27 cellular contexts compared by ENCODE assay signal in the genomic region with DNA sequence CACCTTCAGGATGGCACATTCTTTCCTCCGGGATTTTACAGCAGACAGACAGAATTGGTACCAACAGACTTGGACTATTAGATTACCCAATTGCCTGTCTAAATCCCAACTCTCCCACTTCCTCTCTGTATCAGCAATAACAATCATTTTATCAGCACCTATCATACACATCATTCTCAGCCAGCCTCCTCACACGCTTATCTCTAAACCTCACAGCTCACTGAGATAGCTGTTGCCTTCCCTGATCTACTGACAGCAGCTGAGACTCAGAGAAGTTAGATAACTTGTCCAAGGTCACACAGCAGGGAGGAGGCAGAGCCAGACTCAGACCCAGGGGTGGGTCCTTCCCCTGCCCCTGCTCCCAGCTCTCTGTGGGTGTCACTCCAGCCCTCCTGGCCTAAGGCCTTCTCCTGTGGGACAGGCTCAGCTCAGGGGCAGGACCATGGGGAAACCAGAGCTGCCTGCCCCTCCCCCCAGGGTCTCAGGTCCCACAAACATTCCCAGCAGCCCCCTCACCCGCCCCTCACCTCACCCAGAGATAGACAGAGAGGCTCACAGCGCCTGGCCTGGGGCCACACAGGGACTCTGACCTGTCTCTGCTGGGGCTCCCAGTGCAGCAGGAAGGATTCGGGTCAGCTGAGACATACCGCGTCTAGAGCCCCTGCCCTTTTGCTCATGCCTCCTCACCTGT.
"Had no signal": no experiment of that assay in that cellular context is flagged by ENCODE, and none has a peak within 500 bp of the region (broad histone marks: within the 10 kb centered on the region; RNA-seq: fewer than 3 reads in every experiment).

No MANE protein-coding gene starts in this region.

- DNase-seq: activated CD4-positive, alpha-beta memory T cell treated with anti-CD3 and anti-CD28 coated beads for 36 hours; activated CD4-positive, alpha-beta T cell treated with anti-CD3 and anti-CD28 coated beads for 4 hours; activated gamma-delta T cell treated with Interleukin-2 at 50 U/mL for 16 hours; activated naive CD8-positive, alpha-beta T cell treated with anti-CD3 and anti-CD28 coated beads for 36 hours; activated T-cell treated with anti-CD3 and anti-CD28 coated beads for 4 hours; amygdala; gastrocnemius medialis; heart left ventricle; immature natural killer cell; left ventricle myocardium superior; naive B cell; ovary; stimulated activated CD4-positive, alpha-beta T cell treated with anti-CD3 and anti-CD28 coated beads, Interleukin-4, amount 100 ng/mL, for 24 hours; stomach; T-helper 2 cell; trophoblast cell had no signal

- H3K4me3 Mint-ChIP-seq: activated CD4-positive, alpha-beta memory T cell treated with anti-CD3 and anti-CD28 coated beads for 36 hours; activated naive CD8-positive, alpha-beta T cell treated with anti-CD3 and anti-CD28 coated beads for 36 hours; activated T-helper 1 cell treated with anti-CD3 and anti-CD28 coated beads, Interleukin-12 subunit alpha, Interleukin-12 subunit beta, Interleukin-2, Interleukin-4 antibody, amounts not matched to agents 30 ng/mL and 10 ng/mL and 1 ng/mL, durations not matched to agents 14 hours and 24 hours and 36 hours; central memory CD8-positive, alpha-beta T cell; immature natural killer cell; memory B cell; naive B cell; neural crest cell; stimulated activated effector memory CD8-positive, alpha-beta T cell treated with anti-CD3 and anti-CD28 coated beads, Interleukin-12 subunit alpha, Interleukin-12 subunit beta, amount 100 ng/mL, for 72 hours; WTC11 had no signal

- H3K4me3 ChIP-seq: body of pancreas, colonic mucosa, gastrocnemius medialis, heart left ventricle, mucosa of descending colon, ovary, smooth muscle cell, stomach had no signal

- H3K27me3 Mint-ChIP-seq: activated CD4-positive, alpha-beta memory T cell treated with anti-CD3 and anti-CD28 coated beads for 36 hours; activated naive CD8-positive, alpha-beta T cell treated with anti-CD3 and anti-CD28 coated beads for 36 hours had no signal

- H3K27ac Mint-ChIP-seq: activated CD4-positive, alpha-beta memory T cell treated with anti-CD3 and anti-CD28 coated beads for 36 hours; activated naive CD8-positive, alpha-beta T cell treated with anti-CD3 and anti-CD28 coated beads for 36 hours; activated T-helper 1 cell treated with anti-CD3 and anti-CD28 coated beads, Interleukin-12 subunit alpha, Interleukin-12 subunit beta, Interleukin-2, Interleukin-4 antibody, amounts not matched to agents 30 ng/mL and 10 ng/mL and 1 ng/mL, durations not matched to agents 14 hours and 24 hours and 36 hours; immature natural killer cell; memory B cell; naive B cell; stimulated activated effector memory CD8-positive, alpha-beta T cell treated with anti-CD3 and anti-CD28 coated beads, Interleukin-12 subunit alpha, Interleukin-12 subunit beta, amount 100 ng/mL, for 72 hours; WTC11 had no signal

- H3K4me2 ChIP-seq: smooth muscle cell had no signal

- H3K36me3 ChIP-seq: colonic mucosa, gastrocnemius medialis, heart left ventricle, ovary, stomach had no signal

- H3K27ac ChIP-seq: body of pancreas, colonic mucosa, gastrocnemius medialis, heart left ventricle, ovary, stomach had no signal

- H3K27me3 ChIP-seq: body of pancreas, colonic mucosa, ovary had no signal

- H3K9me3 Mint-ChIP-seq: activated CD4-positive, alpha-beta memory T cell treated with anti-CD3 and anti-CD28 coated beads for 36 hours; activated naive CD8-positive, alpha-beta T cell treated with anti-CD3 and anti-CD28 coated beads for 36 hours; activated T-helper 1 cell treated with anti-CD3 and anti-CD28 coated beads, Interleukin-12 subunit alpha, Interleukin-12 subunit beta, Interleukin-2, Interleukin-4 antibody, amounts not matched to agents 30 ng/mL and 10 ng/mL and 1 ng/mL, durations not matched to agents 14 hours and 24 hours and 36 hours; central memory CD8-positive, alpha-beta T cell; immature natural killer cell; neural crest cell; stimulated activated effector memory CD8-positive, alpha-beta T cell treated with anti-CD3 and anti-CD28 coated beads, Interleukin-12 subunit alpha, Interleukin-12 subunit beta, amount 100 ng/mL, for 72 hours; WTC11 had no signal

- H3K36me3 Mint-ChIP-seq: activated CD4-positive, alpha-beta memory T cell treated with anti-CD3 and anti-CD28 coated beads for 36 hours; activated naive CD8-positive, alpha-beta T cell treated with anti-CD3 and anti-CD28 coated beads for 36 hours; immature natural killer cell; stimulated activated effector memory CD8-positive, alpha-beta T cell treated with anti-CD3 and anti-CD28 coated beads, Interleukin-12 subunit alpha, Interleukin-12 subunit beta, amount 100 ng/mL, for 72 hours; WTC11 had no signal

- H3K4me1 ChIP-seq: colonic mucosa, gastrocnemius medialis had no signal

- H3K4me1 Mint-ChIP-seq: activated naive CD8-positive, alpha-beta T cell treated with anti-CD3 and anti-CD28 coated beads for 36 hours; immature natural killer cell; neural crest cell had no signal

- ATAC-seq: body of pancreas; gastrocnemius medialis; heart left ventricle; left ventricle myocardium superior; sciatic nerve; stimulated activated effector memory CD8-positive, alpha-beta T cell treated with anti-CD3 and anti-CD28 coated beads, Interleukin-12 subunit alpha, Interleukin-12 subunit beta, amount 100 ng/mL, for 72 hours had no signal

- H3K9me3 ChIP-seq: body of pancreas, colonic mucosa, gastrocnemius medialis, heart left ventricle, mucosa of descending colon, ovary, stomach had no signal
